12 cellular contexts compared by ENCODE assay signal in genomic region chr1:159821171-159821867, GRCh38. TPM values are rescaled to one million over a fixed set of nuclear protein-coding genes. Genes with fewer than 3 reads are reported as not detected.
DNase-seq lines count a peak whose midpoint lies in the region; ATAC-seq and TF ChIP-seq lines count a peak whose summit lies in the region.
"Had no signal": no experiment of that assay in that cellular context is flagged by ENCODE, and none has a peak within 500 bp of the region (broad histone marks: within the 10 kb centered on the region; RNA-seq: fewer than 3 reads in every experiment).

No MANE protein-coding gene starts in this region.

- DNase-seq in AG04450 (ENCODE audit: low read depth, low spot score) = peak; percentile 7
- peak; percentile 68 for DNase-seq in NCI-H69 (lab: John Stamatoyannopoulos, UW)
- DNase-seq in epithelial cell of proximal tubule (ENCODE audit: low read depth) = no peak
- no peak for DNase-seq in Caco-2
- DNase-seq in pons (ENCODE audit: low spot score) = no peak
- DNase-seq: activated gamma-delta T cell treated with Interleukin-2 at 50 U/mL for 16 hours, Calu3, SIG-M5 had no signal

- peaks cover 15% of the 10 kb centered on the region for H3K4me1 Mint-ChIP-seq in Caco-2 (ENCODE audit: low read depth, unreplicated experiment)

- peaks cover 5% of the 10 kb centered on the region for H3K4me1 ChIP-seq in Caco-2

- H3K4me3 ChIP-seq in AG04450 (ENCODE audit: low read depth, low read length) (no peak overlapping the region), epithelial cell of proximal tubule (ENCODE audit: low read depth, low read length) (no peak overlapping the region), Caco-2 (ENCODE audit: low read depth, low read length) (no peak overlapping the region)

- no peaks in the 10 kb centered on the region for H3K9me3 ChIP-seq in AG04450 (ENCODE audit: control insufficient read depth, insufficient read depth, low read length)
- no peaks in the 10 kb centered on the region for H3K9me3 ChIP-seq in Caco-2

- intact Hi-C loops in Caco-2 (cut with micrococcal nuclease; ENCODE audit: unreplicated experiment) = no loop called here

- no peaks in the 10 kb centered on the region for H3K36me3 ChIP-seq in Caco-2 (ENCODE audit: control insufficient read depth, insufficient read depth, low read length)

- no TSS peak for BruUV-seq in Caco-2 (replicated peaks; lab: Mats Ljungman, UMichigan)

- no peak overlapping the region for H3K27ac ChIP-seq in AG04450 (ENCODE audit: low read depth, low read length)

- H3K9me3 Mint-ChIP-seq in Caco-2 (ENCODE audit: unreplicated experiment) = no peaks in the 10 kb centered on the region

- peak; percentile 71 for TF ChIP-seq CTCF in AG04450 (IDR thresholded peaks at IDR 0.05; ENCODE audit: low read depth, low read length)
- TF ChIP-seq CTCF in epithelial cell of proximal tubule (conservative IDR thresholded peaks at IDR 0.05; ENCODE audit: low read depth, low read length) = peak; percentile 73
- TF ChIP-seq CTCF in Caco-2 (IDR thresholded peaks at IDR 0.05; ENCODE audit: insufficient read depth in 1 of 2, low read depth in 1 of 2, low read length in 1 of 2, severe bottlenecking in 1 of 2, unreplicated experiment in 1 of 2) = peak in 1 of 2 experiments; percentile 4

- H3K36me3 Mint-ChIP-seq in Caco-2 (ENCODE audit: insufficient read depth, unreplicated experiment) = no peaks in the 10 kb centered on the region

- CTCF ChIA-PET in AG04450 (lab: Charles Lee) = interaction anchor here (0.6 to 8.4 kb wide), 18 partner anchors 9 to 245 kb away, joined by 3 to 63 read pairs (median 6); partner anchors contain the start of gene DUSP23
- CTCF ChIA-PET in Caco-2 (lab: Charles Lee) = no interaction called here

- peak; percentile 71 for ATAC-seq in GM21619 (IDR thresholded peaks at IDR 0.05; ENCODE audit: unreplicated experiment)
- no peak for ATAC-seq in HG02852 (IDR thresholded peaks at IDR 0.05; ENCODE audit: unreplicated experiment)
- no peak for ATAC-seq in HG03135 (IDR thresholded peaks at IDR 0.05; ENCODE audit: unreplicated experiment)

- POLR2A ChIA-PET in AG04450 (lab: Yijun Ruan, JAX) (no interaction called here), Caco-2 (lab: Charles Lee) (no interaction called here)

- no peak overlapping the region for H3K4me3 Mint-ChIP-seq in Caco-2 (ENCODE audit: unreplicated experiment)

- peaks cover 11% of the 10 kb centered on the region for H3K27me3 ChIP-seq in AG04450 (ENCODE audit: control insufficient read depth, insufficient read depth, low read length)
- no peaks in the 10 kb centered on the region for H3K27me3 ChIP-seq in Caco-2 (replicated peaks; ENCODE audit: control insufficient read depth, insufficient read depth, low read length)

- H3K27ac Mint-ChIP-seq in Caco-2 (ENCODE audit: unreplicated experiment) = no peak overlapping the region

- H3K27me3 Mint-ChIP-seq in Caco-2 (ENCODE audit: insufficient read depth, unreplicated experiment) = no peaks in the 10 kb centered on the region

RNA-seq across cellular contexts. Expression of gene SLAMF8, which starts 5.4 kb away (rescaled TPM):
- polyA plus RNA-seq in AG04450 (2011; rRNA removed) = not detected in 2 replicates
- not detected in 2 replicates for polyA minus RNA-seq in AG04450 (2011; rRNA and poly(A)+ RNA removed)
- total RNA-seq in epithelial cell of proximal tubule (not detected in 2 replicates), Caco-2 (2022) (not detected in 2 replicates)
- total RNA-seq: Calu3 had no signal

RNA-seq across cellular contexts. Expression of gene FCRL6, which starts 19.2 kb away (rescaled TPM):
- not detected in 2 replicates for polyA plus RNA-seq in AG04450 (2011; rRNA removed)
- polyA minus RNA-seq in AG04450 (2011; rRNA and poly(A)+ RNA removed) = not detected in 2 replicates
- total RNA-seq in epithelial cell of proximal tubule = not detected in 2 replicates
- total RNA-seq in Caco-2 (2022) = not detected in 2 replicates
- total RNA-seq: Calu3 had no signal

RNA-seq across cellular contexts. Expression of gene DUSP23, which starts 40.6 kb away (rescaled TPM):
- 6.0 and 6.1 TPM in 2 replicates for polyA plus RNA-seq in AG04450 (2011; rRNA removed)
- polyA minus RNA-seq in AG04450 (2011; rRNA and poly(A)+ RNA removed) = 2.5 and 2.8 TPM in 2 replicates
- 54.5 and 83.5 TPM in 2 replicates for total RNA-seq in epithelial cell of proximal tubule
- 40.5 and 44.5 TPM in 2 replicates for total RNA-seq in Caco-2 (2022)

RNA-seq across cellular contexts. Expression of gene VSIG8, which starts 41.1 kb away (rescaled TPM):
- not detected in 2 replicates for polyA plus RNA-seq in AG04450 (2011; rRNA removed)
- not detected in 2 replicates for polyA minus RNA-seq in AG04450 (2011; rRNA and poly(A)+ RNA removed)
- not detected in 2 replicates for total RNA-seq in epithelial cell of proximal tubule
- total RNA-seq in Caco-2 (2022) = not detected in 2 replicates
- total RNA-seq: Calu3 had no signal
- polyA plus RNA-seq: liver had no signal

Comparison
In these comparisons a context has a peak if more than half of its experiments do, and no peak if none do; other contexts are left out.
1. DNase-seq: peak in AG04450 (single experiment) and NCI-H69 (single experiment); none in epithelial cell of proximal tubule (single experiment), Caco-2 (0 of 2) and pons (single experiment).